9 cellular contexts compared by ENCODE assay signal in the genomic region with DNA sequence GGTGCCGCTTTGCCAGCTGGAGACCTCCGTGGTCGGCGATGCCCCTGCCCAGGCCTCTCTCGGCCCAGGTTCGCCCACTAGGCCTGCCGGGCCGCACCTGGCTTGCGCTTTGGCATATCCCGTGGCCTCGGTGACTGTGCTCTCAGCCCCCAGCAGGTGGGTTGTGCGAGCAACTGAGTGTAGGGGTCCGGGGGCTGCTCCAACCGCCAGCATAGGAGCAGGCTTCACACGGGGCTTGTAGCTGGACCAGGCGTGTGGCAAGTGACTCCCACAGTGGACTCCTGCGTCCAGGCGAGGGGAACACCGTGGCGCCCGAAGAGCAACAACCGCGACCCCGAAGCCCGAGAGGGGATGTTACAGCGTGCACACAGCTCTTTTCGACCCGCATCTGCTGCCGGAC.
"Had no signal": no experiment of that assay in that cellular context is flagged by ENCODE, and none has a peak within 500 bp of the region (broad histone marks: within the 10 kb centered on the region; RNA-seq: fewer than 3 reads in every experiment).

No MANE protein-coding gene starts in this region.

- H3K9ac ChIP-seq: GM23248 had no signal

- H3K4me3 Mint-ChIP-seq: HFFc6 had no signal

- H3K9me3 ChIP-seq: HAP-1 had no signal

- H3K9me3 Mint-ChIP-seq: HFFc6 had no signal

- H3K4me3 ChIP-seq: GM23248, HAP-1 had no signal

- H3K4me1 ChIP-seq: HAP-1 had no signal

- H3K27ac Mint-ChIP-seq: HFFc6 had no signal

- DNase-seq: GM23248, GOT3, H7, HFFc6, IMR-90, KBM-7 had no signal

- H2AFZ ChIP-seq: GM23248 had no signal

- H3K27ac ChIP-seq: GM23248, HL-60 had no signal

- ATAC-seq: HCT116 had no signal
